Comparison of ENCODE assay signal across 12 cellular contexts in genomic region chr4:141130947-141131545, GRCh38. TPM values are rescaled to one million over a fixed set of nuclear protein-coding genes. Genes with fewer than 3 reads are reported as not detected.
A peak's percentile ranks its signal among the peaks of the same experiment; 100 is the strongest.
DNase-seq lines count a peak whose midpoint lies in the region.
"Had no signal": no experiment of that assay in that cellular context is flagged by ENCODE, and none has a peak within 500 bp of the region (broad histone marks: within the 10 kb centered on the region; RNA-seq: fewer than 3 reads in every experiment).

No MANE protein-coding gene starts in this region.

- H3K9me3 ChIP-seq in muscle layer of duodenum (ENCODE audit: control insufficient read depth in 1 of 2, low read length in 2 of 2) = no peaks in the 10 kb centered on the region
- H3K9me3 ChIP-seq: testis had no signal

- H3K4me1 ChIP-seq in muscle layer of duodenum (ENCODE audit: control insufficient read depth in 1 of 2, insufficient read depth in 2 of 2, low read length in 2 of 2) (peaks cover 0 to 38% of the 10 kb centered on the region in 2 donors), urinary bladder (ENCODE audit: insufficient read depth) (no peaks in the 10 kb centered on the region)

- H3K27ac ChIP-seq in caudate nucleus (ENCODE audit: low read depth, low read length) (peak overlapping the region; percentile 14), muscle layer of duodenum (ENCODE audit: low read length) (peak overlapping the region; percentile 50), urinary bladder (ENCODE audit: low read depth) (no peak overlapping the region)

- H3K4me1 Mint-ChIP-seq in activated naive CD8-positive, alpha-beta T cell (ENCODE audit: low read depth) = peaks cover 13% of the 10 kb centered on the region
- H3K4me1 Mint-ChIP-seq in activated naive CD8-positive, alpha-beta T cell treated with anti-CD3 and anti-CD28 coated beads for 36 hours = peaks cover 9% of the 10 kb centered on the region

- no peaks in the 10 kb centered on the region for H3K36me3 Mint-ChIP-seq in activated naive CD8-positive, alpha-beta T cell
- H3K36me3 Mint-ChIP-seq in activated naive CD8-positive, alpha-beta T cell treated with anti-CD3 and anti-CD28 coated beads for 36 hours = no peaks in the 10 kb centered on the region

- no peaks in the 10 kb centered on the region for H3K9me3 Mint-ChIP-seq in activated naive CD8-positive, alpha-beta T cell (ENCODE audit: low read depth)
- H3K9me3 Mint-ChIP-seq in activated naive CD8-positive, alpha-beta T cell treated with anti-CD3 and anti-CD28 coated beads for 36 hours = no peaks in the 10 kb centered on the region

- peaks cover 6% of the 10 kb centered on the region for H3K27me3 ChIP-seq in muscle layer of duodenum (ENCODE audit: low read depth, low read length)
- H3K27me3 ChIP-seq: testis had no signal

- H3K36me3 ChIP-seq in muscle layer of duodenum (ENCODE audit: control insufficient read depth in 1 of 2, insufficient read depth in 2 of 2, low read length in 2 of 2) (no peaks in the 10 kb centered on the region), urinary bladder (ENCODE audit: insufficient read depth) (no peaks in the 10 kb centered on the region)

- DNase-seq in activated naive CD8-positive, alpha-beta T cell treated with anti-CD3 and anti-CD28 coated beads for 36 hours = no peak
- peak in 4 of 61 donors; percentile 1 to 24 (median 15) for DNase-seq in caudate nucleus (lab: John Stamatoyannopoulos, UW)
- DNase-seq in NCI-H2081 treated with DMSO at 0.1 percent for 48 hours (lab: John Stamatoyannopoulos, UW) = no peak
- DNase-seq in Ammon's horn (ENCODE audit: low spot score) = no peak
- DNase-seq in GM03348 (ENCODE audit: low spot score) = no peak
- DNase-seq: activated CD4-positive, alpha-beta T cell treated with anti-CD3 and anti-CD28 coated beads for 36 hours; RPMI8226; stimulated activated CD4-positive, alpha-beta T cell treated with anti-CD3 and anti-CD28 coated beads, Interleukin-4, amount 100 ng/mL, for 24 hours; testis had no signal

- 47% methylated on average over 5 of the region's 5 CpGs for WGBS in urinary bladder

- H3K27me3 Mint-ChIP-seq in activated naive CD8-positive, alpha-beta T cell = peaks cover 52% of the 10 kb centered on the region
- peaks cover 74% of the 10 kb centered on the region for H3K27me3 Mint-ChIP-seq in activated naive CD8-positive, alpha-beta T cell treated with anti-CD3 and anti-CD28 coated beads for 36 hours

- no peak overlapping the region for H3K27ac Mint-ChIP-seq in activated naive CD8-positive, alpha-beta T cell
- H3K27ac Mint-ChIP-seq in activated naive CD8-positive, alpha-beta T cell treated with anti-CD3 and anti-CD28 coated beads for 36 hours = no peak overlapping the region
- H3K27ac Mint-ChIP-seq: activated CD4-positive, alpha-beta T cell treated with anti-CD3 and anti-CD28 coated beads for 36 hours had no signal

- peak overlapping the region; percentile 73 for H3K4me3 Mint-ChIP-seq in activated naive CD8-positive, alpha-beta T cell
- no peak overlapping the region for H3K4me3 Mint-ChIP-seq in activated naive CD8-positive, alpha-beta T cell treated with anti-CD3 and anti-CD28 coated beads for 36 hours

- H3K4me3 ChIP-seq in muscle layer of duodenum (ENCODE audit: low read depth in 1 of 2, low read length in 2 of 2) (peak overlapping the region; percentile 66 to 98), urinary bladder (ENCODE audit: low read depth, low read length) (peak overlapping the region; percentile 78)

RNA-seq across cellular contexts. Expression of gene RNF150, which starts 2.2 kb away (rescaled TPM):
- total RNA-seq in activated naive CD8-positive, alpha-beta T cell treated with anti-CD3 and anti-CD28 coated beads for 36 hours = under 1 TPM; 0.02 to 0.08 TPM
- 41.3 TPM for total RNA-seq in urinary bladder
- 13.2 TPM for polyA plus RNA-seq in urinary bladder

Comparison
In these comparisons a context has a peak if more than half of its experiments do, and no peak if none do; other contexts are left out.
1. RNA of gene RNF150, which starts 2.2 kb away (total RNA-seq): 41.3 TPM in urinary bladder (single experiment); 0.02 to 0.08 TPM in activated naive CD8-positive, alpha-beta T cell treated with anti-CD3 and anti-CD28 coated beads for 36 hours; every median in the first group is over 10 times any median in the second.